ENCODE assay signal across 8 cellular contexts in genomic region chr6:28977351-28978136, GRCh38. TPM values are rescaled to one million over a fixed set of nuclear protein-coding genes. Genes with fewer than 3 reads are reported as not detected.
A peak's percentile ranks its signal among the peaks of the same experiment; 100 is the strongest.
DNase-seq lines count a peak whose midpoint lies in the region; ATAC-seq and TF ChIP-seq lines count a peak whose summit lies in the region.

No MANE protein-coding gene starts in this region.

- in situ Hi-C loops in ACHN (cut with HindIII; ENCODE audit: low pct_ligation_motif_present, low pct_unique_long_range_greater_than_20kb, low sequenced_read_pairs) = no loop called here

- H3K9me3 ChIP-seq in heart right ventricle = no peaks in the 10 kb centered on the region

- H3K27ac Mint-ChIP-seq in activated CD4-positive, alpha-beta T cell treated with anti-CD3 and anti-CD28 coated beads, Interleukin-2, amount 10 ng/mL, durations not matched to agents 7 days and 5 days = no peak overlapping the region
- no peak overlapping the region for H3K27ac Mint-ChIP-seq in activated T-cell treated with anti-CD3 and anti-CD28 coated beads, Interleukin-2, amount 50 U/mL, for 24 hours
- H3K27ac Mint-ChIP-seq in stimulated activated effector memory CD8-positive, alpha-beta T cell treated with anti-CD3 and anti-CD28 coated beads, Interleukin-12 subunit alpha, Interleukin-12 subunit beta, amount 100 ng/mL, for 72 hours = peak overlapping the region; percentile 54

- peaks cover 0 to 31% (median 6%) of the 10 kb centered on the region in 9 donors for H3K4me1 ChIP-seq in heart right ventricle

- CTCF ChIA-PET in activated CD4-positive, alpha-beta T cell treated with anti-CD3 and anti-CD28 coated beads, Interleukin-2, amount 10 ng/mL, durations not matched to agents 7 days and 5 days (lab: Charles Lee) = interaction anchor here (0.7 kb wide), 1 partner anchor 16 kb away, joined by 3 read pairs; no protein-coding TSS in a partner anchor

- H3K36me3 Mint-ChIP-seq in activated CD4-positive, alpha-beta T cell treated with anti-CD3 and anti-CD28 coated beads, Interleukin-2, amount 10 ng/mL, durations not matched to agents 7 days and 5 days (ENCODE audit: low read depth) = peaks cover 4% of the 10 kb centered on the region
- H3K36me3 Mint-ChIP-seq in activated T-cell treated with anti-CD3 and anti-CD28 coated beads, Interleukin-2, amount 50 U/mL, for 24 hours (ENCODE audit: low read depth) = peaks cover 8% of the 10 kb centered on the region
- peaks cover 25% of the 10 kb centered on the region for H3K36me3 Mint-ChIP-seq in stimulated activated effector memory CD8-positive, alpha-beta T cell treated with anti-CD3 and anti-CD28 coated beads, Interleukin-12 subunit alpha, Interleukin-12 subunit beta, amount 100 ng/mL, for 72 hours

- no peak for ATAC-seq in heart right ventricle
- ATAC-seq in stimulated activated effector memory CD8-positive, alpha-beta T cell treated with anti-CD3 and anti-CD28 coated beads, Interleukin-12 subunit alpha, Interleukin-12 subunit beta, amount 100 ng/mL, for 72 hours = no peak
- ATAC-seq in HG03159 (IDR thresholded peaks at IDR 0.05; ENCODE audit: unreplicated experiment) = no peak

- DNase-seq in activated CD4-positive, alpha-beta T cell treated with anti-CD3 and anti-CD28 coated beads, Interleukin-2, amount 10 ng/mL, durations not matched to agents 7 days and 5 days = no peak
- no peak for DNase-seq in activated CD4-positive, alpha-beta T cell treated with anti-CD3 and anti-CD28 coated beads for 4 hours
- DNase-seq in activated T-cell treated with anti-CD3 and anti-CD28 coated beads, Interleukin-2, amount 50 U/mL, for 24 hours = peak; percentile 55
- DNase-seq in heart right ventricle (no peak), NCI-H187 (lab: John Stamatoyannopoulos, UW) (no peak), ACHN (no peak)
- no peak for DNase-seq in stimulated activated effector memory CD8-positive, alpha-beta T cell treated with anti-CD3 and anti-CD28 coated beads, Interleukin-12 subunit alpha, Interleukin-12 subunit beta, amount 100 ng/mL, for 72 hours (ENCODE audit: low spot score in 2 of 2)

- no peaks in the 10 kb centered on the region for H3K36me3 ChIP-seq in heart right ventricle

- peaks cover 47% of the 10 kb centered on the region for H3K27me3 Mint-ChIP-seq in activated CD4-positive, alpha-beta T cell treated with anti-CD3 and anti-CD28 coated beads, Interleukin-2, amount 10 ng/mL, durations not matched to agents 7 days and 5 days
- H3K27me3 Mint-ChIP-seq in activated T-cell treated with anti-CD3 and anti-CD28 coated beads, Interleukin-2, amount 50 U/mL, for 24 hours = peaks cover 53% of the 10 kb centered on the region

- POLR2A ChIA-PET in activated CD4-positive, alpha-beta T cell treated with anti-CD3 and anti-CD28 coated beads, Interleukin-2, amount 10 ng/mL, durations not matched to agents 7 days and 5 days (lab: Charles Lee) = no interaction called here

- H3K9me3 Mint-ChIP-seq in activated CD4-positive, alpha-beta T cell treated with anti-CD3 and anti-CD28 coated beads, Interleukin-2, amount 10 ng/mL, durations not matched to agents 7 days and 5 days = no peaks in the 10 kb centered on the region
- H3K9me3 Mint-ChIP-seq in activated T-cell treated with anti-CD3 and anti-CD28 coated beads, Interleukin-2, amount 50 U/mL, for 24 hours = no peaks in the 10 kb centered on the region
- H3K9me3 Mint-ChIP-seq in stimulated activated effector memory CD8-positive, alpha-beta T cell treated with anti-CD3 and anti-CD28 coated beads, Interleukin-12 subunit alpha, Interleukin-12 subunit beta, amount 100 ng/mL, for 72 hours = no peaks in the 10 kb centered on the region

- peaks cover 38% of the 10 kb centered on the region for H3K4me1 Mint-ChIP-seq in activated CD4-positive, alpha-beta T cell treated with anti-CD3 and anti-CD28 coated beads, Interleukin-2, amount 10 ng/mL, durations not matched to agents 7 days and 5 days
- peaks cover 40% of the 10 kb centered on the region for H3K4me1 Mint-ChIP-seq in activated T-cell treated with anti-CD3 and anti-CD28 coated beads, Interleukin-2, amount 50 U/mL, for 24 hours (ENCODE audit: low read depth)
- H3K4me1 Mint-ChIP-seq in stimulated activated effector memory CD8-positive, alpha-beta T cell treated with anti-CD3 and anti-CD28 coated beads, Interleukin-12 subunit alpha, Interleukin-12 subunit beta, amount 100 ng/mL, for 72 hours = peaks cover 42% of the 10 kb centered on the region

- peak overlapping the region; percentile 48 for H3K4me3 Mint-ChIP-seq in activated CD4-positive, alpha-beta T cell treated with anti-CD3 and anti-CD28 coated beads, Interleukin-2, amount 10 ng/mL, durations not matched to agents 7 days and 5 days
- peak overlapping the region; percentile 67 for H3K4me3 Mint-ChIP-seq in activated T-cell treated with anti-CD3 and anti-CD28 coated beads, Interleukin-2, amount 50 U/mL, for 24 hours
- peak overlapping the region; percentile 58 for H3K4me3 Mint-ChIP-seq in stimulated activated effector memory CD8-positive, alpha-beta T cell treated with anti-CD3 and anti-CD28 coated beads, Interleukin-12 subunit alpha, Interleukin-12 subunit beta, amount 100 ng/mL, for 72 hours

- peaks cover 0 to 33% (median 18%) of the 10 kb centered on the region in 7 donors for H3K27me3 ChIP-seq in heart right ventricle

- TF ChIP-seq CTCF in heart right ventricle (IDR thresholded peaks at IDR 0.05) = no peak

- WGBS in heart right ventricle, 2 donors = 19 to 25% methylated on average over 52 of the region's 52 CpGs

- peak overlapping the region in 8 of 10 donors; percentile 7 to 56 (median 37) for H3K4me3 ChIP-seq in heart right ventricle

- intact Hi-C loops in heart right ventricle (cut with DNase I) = no loop called here

- H3K27ac ChIP-seq in heart right ventricle = peak overlapping the region in 1 of 10 donors; percentile 84

RNA-seq across cellular contexts. Expression of gene ZNF311, which starts 27.6 kb away (rescaled TPM):
- under 1 TPM; 0.55 to 0.65 TPM for total RNA-seq in activated CD4-positive, alpha-beta T cell treated with anti-CD3 and anti-CD28 coated beads, Interleukin-2, amount 10 ng/mL, durations not matched to agents 7 days and 5 days
- total RNA-seq in heart right ventricle = under 1 TPM; 0.08 to 0.39 (median 0.22) TPM
- polyA plus RNA-seq in heart right ventricle = under 1 TPM; 0.25 to 0.66 TPM

RNA-seq across cellular contexts. Expression of gene TRIM27, which starts 53.8 kb away (rescaled TPM):
- 10 to 100 TPM; 63.1 to 66.6 TPM for total RNA-seq in activated CD4-positive, alpha-beta T cell treated with anti-CD3 and anti-CD28 coated beads, Interleukin-2, amount 10 ng/mL, durations not matched to agents 7 days and 5 days
- total RNA-seq in heart right ventricle = 10 to 100 TPM; 14.7 to 23.1 (median 17.6) TPM
- 10 to 100 TPM; 21.0 to 26.2 TPM for polyA plus RNA-seq in heart right ventricle
